ENCODE assay signal across 11 cellular contexts in the genomic region with DNA sequence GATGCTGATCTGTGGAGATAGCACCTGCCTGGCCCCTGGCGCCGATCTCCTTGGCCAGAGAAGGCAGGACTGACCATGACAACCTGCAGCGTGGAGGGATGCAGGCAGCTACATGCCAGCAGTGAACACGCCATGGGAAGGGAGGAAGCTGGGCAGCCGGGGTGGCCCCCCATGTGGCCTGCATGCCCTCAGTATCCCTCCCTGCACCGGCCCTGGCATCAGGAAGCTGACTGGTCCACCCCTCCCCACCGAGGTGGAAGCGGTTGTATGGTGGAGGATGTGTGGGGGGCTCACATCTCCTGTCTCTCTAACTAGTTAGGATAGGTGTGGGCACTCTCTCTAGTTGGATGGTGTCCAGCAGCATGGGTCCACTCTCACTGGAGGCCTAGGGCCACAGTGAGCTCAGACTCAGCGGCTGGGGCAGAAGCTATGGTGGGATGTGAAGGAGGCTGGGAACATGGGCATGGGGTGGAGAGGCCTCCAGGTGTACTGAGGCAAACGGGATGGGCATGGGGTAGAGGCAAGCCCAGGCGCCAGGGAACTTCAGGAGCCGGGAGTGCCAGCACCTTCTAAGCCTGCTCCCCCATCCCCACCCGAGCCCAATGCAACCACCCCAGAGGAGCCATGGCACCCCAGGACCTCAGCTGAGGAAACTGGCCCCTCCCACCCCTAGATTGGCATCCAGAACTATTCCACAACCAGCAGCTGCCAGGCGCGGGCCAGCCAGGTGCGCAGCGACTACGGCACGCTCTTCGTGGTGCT. TPM values are rescaled to one million over a fixed set of nuclear protein-coding genes. Genes with fewer than 3 reads are reported as not detected.
DNase-seq lines count a peak whose midpoint lies in the region; ATAC-seq and TF ChIP-seq lines count a peak whose summit lies in the region.
"Had no signal": no experiment of that assay in that cellular context is flagged by ENCODE, and none has a peak within 500 bp of the region (broad histone marks: within the 10 kb centered on the region; RNA-seq: fewer than 3 reads in every experiment).

No MANE protein-coding gene starts in this region.

- POLR2A ChIA-PET in A673 (lab: Charles Lee; ENCODE audit: low non-redundant PET): interaction anchor here (0.6 kb wide), 1 partner anchor 1606 kb away, joined by 7 read pairs; no protein-coding TSS in a partner anchor

- no peak for ATAC-seq in mucosa of descending colon
- ATAC-seq in HG03108 (IDR thresholded peaks at IDR 0.05; ENCODE audit: unreplicated experiment): no peak
- ATAC-seq in HG03378 (IDR thresholded peaks at IDR 0.05; ENCODE audit: unreplicated experiment): no peak
- no peak for ATAC-seq in HG02571 (IDR thresholded peaks at IDR 0.05; ENCODE audit: unreplicated experiment)

- H3K9me3 ChIP-seq in A673 (ENCODE audit: low read depth, low read length, poor library complexity, severe bottlenecking) (no peaks in the 10 kb centered on the region), mucosa of descending colon (no peaks in the 10 kb centered on the region)
- H3K9me3 ChIP-seq: transverse colon had no signal

- in situ Hi-C loops in GM13976 (cut with MboI; ENCODE audit: low sequenced_read_pairs, unreplicated experiment): no loop called here

- DNase-seq in A673 (ENCODE audit: low spot score) (no peak), GM13976 (ENCODE audit: low spot score) (peak; percentile 38), mucosa of descending colon (peak in 2 of 3 donors; percentile 25 to 52), NCI-H226 (no peak)
- DNase-seq in activated naive CD4-positive, alpha-beta T cell treated with anti-CD3 and anti-CD28 coated beads, Interleukin-2, amount 50 U/mL, for 16 hours: peak; percentile 8
- DNase-seq: foreskin melanocyte; NK-92 treated with Interleukin-12 subunit alpha and Interleukin-12 subunit beta, amount 100 ng/mL, for 24 hours; transverse colon had no signal

- H3K4me3 ChIP-seq in A673 (ENCODE audit: low read depth, low read length, poor library complexity, severe bottlenecking) (peak overlapping the region; percentile 80), mucosa of descending colon (no peak overlapping the region)

- CTCF ChIA-PET in A673 (lab: Charles Lee): no interaction called here

- no peak for TF ChIP-seq CTCF in A673 (conservative IDR thresholded peaks at IDR 0.05; ENCODE audit: low read depth, low read length)
- no peak for TF ChIP-seq CTCF in GM13976 (IDR thresholded peaks at IDR 0.05; ENCODE audit: borderline replicate concordance, control extremely low read depth, extremely low read depth, insufficient read depth, missing control alignments)
- no peak for TF ChIP-seq CTCF in mucosa of descending colon (IDR thresholded peaks at IDR 0.05)

- H3K4me1 ChIP-seq in A673 (ENCODE audit: insufficient read depth, low read length, poor library complexity, severe bottlenecking) (peaks cover 7% of the 10 kb centered on the region), mucosa of descending colon (ENCODE audit: low read depth) (peaks cover 9% of the 10 kb centered on the region)

- intact Hi-C loops in A673 (cut with micrococcal nuclease; ENCODE audit: unreplicated experiment) (no loop called here), mucosa of descending colon (cut with DNase I, micrococcal nuclease) (no loop called here)

- no peaks in the 10 kb centered on the region for H3K36me3 ChIP-seq in A673 (ENCODE audit: insufficient read depth, low read length, poor library complexity, severe bottlenecking)
- H3K36me3 ChIP-seq in mucosa of descending colon (ENCODE audit: low read depth): no peaks in the 10 kb centered on the region
- H3K36me3 ChIP-seq: transverse colon had no signal

- no peaks in the 10 kb centered on the region for H3K27me3 ChIP-seq in A673 (replicated peaks; ENCODE audit: insufficient read depth, low read depth, low read length, poor library complexity)
- H3K27me3 ChIP-seq: transverse colon had no signal

- BruUV-seq in A673 (replicated peaks; lab: Mats Ljungman, UMichigan): no TSS peak

- no peak overlapping the region for H3K27ac ChIP-seq in A673 (ENCODE audit: low read depth, low read length, poor library complexity, severe bottlenecking)

RNA-seq across cellular contexts. Expression of a gene that starts 1.8 kb away (rescaled TPM):
- total RNA-seq in A673 (2021) (2.6 and 4.1 TPM in 2 replicates), mucosa of descending colon (10 to 100 TPM; 19.9 to 48.7 (median 33.7) TPM)

RNA-seq across cellular contexts. Expression of a gene that starts 42.0 kb away (rescaled TPM):
- total RNA-seq in A673 (2021) (26.6 and 35.9 TPM in 2 replicates), mucosa of descending colon (10 to 100 TPM in 2 of 3 donors, 1 to 10 TPM in 1; 5.4 to 18.5 (median 16.2) TPM)

Comparison
In these comparisons a context has a peak if more than half of its experiments do, and no peak if none do; other contexts are left out.
1. DNase-seq: peak in GM13976 (single experiment), activated naive CD4-positive, alpha-beta T cell treated with anti-CD3 and anti-CD28 coated beads, Interleukin-2, amount 50 U/mL, for 16 hours (single experiment) and mucosa of descending colon (2 of 3); none in A673 (single experiment) and NCI-H226 (single experiment).